24 cellular contexts compared by ENCODE assay signal in genomic region chr9:70987986-70988385, GRCh38.
DNase-seq lines count a peak whose midpoint lies in the region; ATAC-seq and TF ChIP-seq lines count a peak whose summit lies in the region.
"Had no signal": no experiment of that assay in that cellular context is flagged by ENCODE, and none has a peak within 500 bp of the region (broad histone marks: within the 10 kb centered on the region; RNA-seq: fewer than 3 reads in every experiment).

No MANE protein-coding gene starts in this region.

- CTCF ChIA-PET in BJ (lab: Yijun Ruan, JAX): interaction anchor here (0.9 to 1.6 kb wide), 2 partner anchors 13 to 16 kb away, joined by 3 to 9 read pairs; no protein-coding TSS in a partner anchor

- H3K27me3 ChIP-seq in BJ (ENCODE audit: control insufficient read depth, insufficient read depth, low read length): no peaks in the 10 kb centered on the region
- H3K27me3 ChIP-seq: BE2C, transverse colon had no signal

- H3K27me3 Mint-ChIP-seq in activated T-helper 1 cell treated with anti-CD3 and anti-CD28 coated beads, Interleukin-12 subunit alpha, Interleukin-12 subunit beta, Interleukin-2, Interleukin-4 antibody, amounts not matched to agents 30 ng/mL and 10 ng/mL and 1 ng/mL, durations not matched to agents 14 hours and 24 hours and 36 hours (ENCODE audit: insufficient read depth): peaks cover 2% of the 10 kb centered on the region
- H3K27me3 Mint-ChIP-seq: activated naive CD8-positive, alpha-beta T cell treated with anti-CD3 and anti-CD28 coated beads for 36 hours; progenitor cell of endocrine pancreas had no signal

- no peak overlapping the region for H3K27ac Mint-ChIP-seq in activated T-helper 1 cell treated with anti-CD3 and anti-CD28 coated beads, Interleukin-12 subunit alpha, Interleukin-12 subunit beta, Interleukin-2, Interleukin-4 antibody, amounts not matched to agents 30 ng/mL and 10 ng/mL and 1 ng/mL, durations not matched to agents 14 hours and 24 hours and 36 hours
- H3K27ac Mint-ChIP-seq: activated CD4-positive, alpha-beta T cell treated with anti-CD3 and anti-CD28 coated beads for 36 hours; activated naive CD8-positive, alpha-beta T cell treated with anti-CD3 and anti-CD28 coated beads for 36 hours; nephron; progenitor cell of endocrine pancreas had no signal

- no peaks in the 10 kb centered on the region for H3K36me3 Mint-ChIP-seq in activated T-helper 1 cell treated with anti-CD3 and anti-CD28 coated beads, Interleukin-12 subunit alpha, Interleukin-12 subunit beta, Interleukin-2, Interleukin-4 antibody, amounts not matched to agents 30 ng/mL and 10 ng/mL and 1 ng/mL, durations not matched to agents 14 hours and 24 hours and 36 hours (ENCODE audit: low read depth)
- H3K36me3 Mint-ChIP-seq: activated naive CD8-positive, alpha-beta T cell treated with anti-CD3 and anti-CD28 coated beads for 36 hours had no signal

- no peak overlapping the region for H3K4me3 Mint-ChIP-seq in activated T-helper 1 cell treated with anti-CD3 and anti-CD28 coated beads, Interleukin-12 subunit alpha, Interleukin-12 subunit beta, Interleukin-2, Interleukin-4 antibody, amounts not matched to agents 30 ng/mL and 10 ng/mL and 1 ng/mL, durations not matched to agents 14 hours and 24 hours and 36 hours
- H3K4me3 Mint-ChIP-seq: activated CD4-positive, alpha-beta T cell treated with anti-CD3 and anti-CD28 coated beads for 36 hours; activated naive CD8-positive, alpha-beta T cell treated with anti-CD3 and anti-CD28 coated beads for 36 hours; nephron had no signal

- H3K4me1 Mint-ChIP-seq in activated T-helper 1 cell treated with anti-CD3 and anti-CD28 coated beads, Interleukin-12 subunit alpha, Interleukin-12 subunit beta, Interleukin-2, Interleukin-4 antibody, amounts not matched to agents 30 ng/mL and 10 ng/mL and 1 ng/mL, durations not matched to agents 14 hours and 24 hours and 36 hours (ENCODE audit: low read depth): no peaks in the 10 kb centered on the region
- H3K4me1 Mint-ChIP-seq: activated CD4-positive, alpha-beta T cell treated with anti-CD3 and anti-CD28 coated beads for 36 hours; activated naive CD8-positive, alpha-beta T cell treated with anti-CD3 and anti-CD28 coated beads for 36 hours; nephron had no signal

- intact Hi-C loops in activated T-helper 1 cell treated with anti-CD3 and anti-CD28 coated beads, Interleukin-12 subunit alpha, Interleukin-12 subunit beta, Interleukin-2, Interleukin-4 antibody, amounts not matched to agents 30 ng/mL and 10 ng/mL and 1 ng/mL, durations not matched to agents 14 hours and 24 hours and 36 hours (cut with micrococcal nuclease): no loop called here

- H3K4me3 ChIP-seq in BJ (ENCODE audit: low read depth, low read length) (no peak overlapping the region), fibroblast of mammary gland (ENCODE audit: control insufficient read depth, low read depth, low read length) (no peak overlapping the region), skeletal muscle cell (ENCODE audit: low read depth, low read length) (no peak overlapping the region)
- H3K4me3 ChIP-seq: skin epidermis, transverse colon had no signal

- TF ChIP-seq CTCF in BJ (IDR thresholded peaks at IDR 0.05; ENCODE audit: insufficient read depth, low read depth, low read length): no peak
- no peak for TF ChIP-seq CTCF in fibroblast of mammary gland (conservative IDR thresholded peaks at IDR 0.05; ENCODE audit: control insufficient read depth, insufficient read depth, low read depth, low read length)

- peaks cover 9% of the 10 kb centered on the region for H3K9me3 Mint-ChIP-seq in activated T-helper 1 cell treated with anti-CD3 and anti-CD28 coated beads, Interleukin-12 subunit alpha, Interleukin-12 subunit beta, Interleukin-2, Interleukin-4 antibody, amounts not matched to agents 30 ng/mL and 10 ng/mL and 1 ng/mL, durations not matched to agents 14 hours and 24 hours and 36 hours

- H3K36me3 ChIP-seq in BJ (ENCODE audit: control insufficient read depth, insufficient read depth, low read length): no peaks in the 10 kb centered on the region
- H3K36me3 ChIP-seq: BE2C, transverse colon had no signal

- no peak for ATAC-seq in GM19455 (IDR thresholded peaks at IDR 0.05; ENCODE audit: unreplicated experiment)
- ATAC-seq: activated CD4-positive, alpha-beta T cell treated with anti-CD3 and anti-CD28 coated beads for 36 hours; stimulated activated naive CD8-positive, alpha-beta T cell treated with anti-CD3 and anti-CD28 coated beads, Interleukin-15, Interleukin-2, amounts not matched to agents 100 U/mL and 50 U/mL, for 24 hours had no signal

- POLR2A ChIA-PET in BJ (lab: Charles Lee): interaction anchor here (0.6 to 0.7 kb wide), 2 partner anchors 36 to 193 kb away, joined by 3 to 15 read pairs; no protein-coding TSS in a partner anchor

- DNase-seq in BJ (ENCODE audit: low read depth): peak; percentile 79
- peak; percentile 48 for DNase-seq in NCI-H226
- peak; percentile 80 for DNase-seq in fibroblast of mammary gland (ENCODE audit: low read depth)
- peak; percentile 49 for DNase-seq in skeletal muscle cell (ENCODE audit: low read depth)
- no peak for DNase-seq in T1000 (lab: John Stamatoyannopoulos, UW)
- no peak for DNase-seq in DMS53 treated with DMSO at 0.1 percent for 48 hours (lab: John Stamatoyannopoulos, UW; ENCODE audit: unreplicated experiment)
- no peak for DNase-seq in activated T-helper 1 cell treated with anti-CD3 and anti-CD28 coated beads, Interleukin-12 subunit alpha, Interleukin-12 subunit beta, Interleukin-2, Interleukin-4 antibody, amounts not matched to agents 30 ng/mL and 10 ng/mL and 1 ng/mL, durations not matched to agents 14 hours and 24 hours and 36 hours (ENCODE audit: low spot score)
- DNase-seq: activated CD4-positive, alpha-beta T cell treated with anti-CD3 and anti-CD28 coated beads for 36 hours; activated naive CD8-positive, alpha-beta T cell treated with anti-CD3 and anti-CD28 coated beads for 36 hours; BE2C; Caco-2; glutamatergic neuron; left cardiac atrium; NCI-H1436 treated with DMSO at 0.1 percent for 48 hours; NCI-H2171; NCI-H82; SHP77; stimulated activated CD4-positive, alpha-beta T cell treated with anti-CD3 and anti-CD28 coated beads, Interleukin-4, amount 100 ng/mL, for 1 hour; stimulated activated naive CD8-positive, alpha-beta T cell treated with anti-CD3 and anti-CD28 coated beads, Interleukin-15, Interleukin-2, amounts not matched to agents 100 U/mL and 50 U/mL, for 24 hours; transverse colon had no signal

Comparison
In these comparisons a context has a peak if more than half of its experiments do, and no peak if none do; other contexts are left out.
1. DNase-seq: peak in BJ (single experiment), NCI-H226 (single experiment), fibroblast of mammary gland (single experiment) and skeletal muscle cell (single experiment); none in T1000 (single experiment), DMS53 treated with DMSO at 0.1 percent for 48 hours (single experiment) and activated T-helper 1 cell treated with anti-CD3 and anti-CD28 coated beads, Interleukin-12 subunit alpha, Interleukin-12 subunit beta, Interleukin-2, Interleukin-4 antibody, amounts not matched to agents 30 ng/mL and 10 ng/mL and 1 ng/mL, durations not matched to agents 14 hours and 24 hours and 36 hours (single experiment).